In genomic region chr1:167289063-167289442, GRCh38 we compare ENCODE assay signal across 1 cellular context.
TF ChIP-seq lines count a peak whose summit lies in the region.

No MANE protein-coding gene starts in this region.

TF ChIP-seq in HepG2, 621 proteins besides CTCF, POLR2A, EP300 and RAD21 (continued from another document):
- TF ChIP-seq ZNF24 (IDR thresholded peaks at IDR 0.05) (peak; percentile 74), MAX (IDR thresholded peaks at IDR 0.05) (no peak)
